8 cellular contexts compared by ENCODE assay signal in the genomic region with DNA sequence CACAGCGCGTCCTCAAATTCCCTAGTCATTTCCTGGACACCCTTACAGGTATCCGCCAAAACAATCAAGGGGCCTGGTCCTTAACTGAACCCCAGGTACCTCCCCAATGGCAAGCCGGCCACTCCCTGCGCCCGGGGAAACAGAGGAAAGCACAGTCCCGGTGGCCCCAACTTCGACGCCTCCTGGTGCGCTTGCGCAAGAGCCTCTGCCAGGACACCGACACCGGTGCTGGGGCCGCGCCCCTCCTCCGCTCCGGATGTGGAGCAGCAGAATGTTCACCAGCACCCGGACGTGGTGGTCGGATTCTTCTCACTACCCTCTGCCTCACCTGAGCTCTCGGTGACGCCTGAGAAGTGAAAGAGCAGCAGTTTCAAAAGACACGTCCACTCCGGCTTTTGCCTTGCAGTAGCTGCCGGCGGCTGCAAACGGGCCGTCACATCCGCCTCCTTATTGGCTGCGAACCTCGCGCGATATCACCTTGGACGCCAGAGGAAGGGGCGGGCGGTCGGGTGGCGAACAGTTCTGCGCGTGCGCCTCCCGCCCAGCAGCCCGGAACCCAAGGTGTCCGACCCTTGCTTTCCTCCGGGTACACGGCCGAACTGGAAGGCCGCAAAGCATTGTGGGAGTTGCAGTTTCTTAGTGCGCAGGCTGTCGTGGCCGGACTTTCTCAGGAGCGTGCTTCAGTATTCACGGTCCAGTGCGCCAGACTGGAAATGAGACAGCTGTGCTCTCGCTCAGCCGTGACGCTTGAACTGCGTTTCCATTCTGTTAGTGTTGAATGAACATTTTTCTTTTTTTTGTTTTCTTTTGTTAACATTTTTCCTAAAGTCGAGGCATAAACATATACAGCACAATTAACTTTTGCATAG. TPM values are rescaled to one million over a fixed set of nuclear protein-coding genes. Genes with fewer than 3 reads are reported as not detected.
DNase-seq lines count a peak whose midpoint lies in the region; ATAC-seq and TF ChIP-seq lines count a peak whose summit lies in the region.

A gene with protein sequence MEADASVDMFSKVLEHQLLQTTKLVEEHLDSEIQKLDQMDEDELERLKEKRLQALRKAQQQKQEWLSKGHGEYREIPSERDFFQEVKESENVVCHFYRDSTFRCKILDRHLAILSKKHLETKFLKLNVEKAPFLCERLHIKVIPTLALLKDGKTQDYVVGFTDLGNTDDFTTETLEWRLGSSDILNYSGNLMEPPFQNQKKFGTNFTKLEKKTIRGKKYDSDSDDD (minus strand): TSS at position 423 of the 869 bp plus-strand sequence. CDS start 3,123 bp downstream, outside the sequence.

- DNase-seq in DMS53 (lab: John Stamatoyannopoulos, UW) (peak; percentile 100), PC-3 (peak; percentile 99), activated T-cell treated with anti-CD3 and anti-CD28 coated beads for 48 hours (ENCODE audit: low read depth) (peak; percentile 96)
- DNase-seq in Jurkat, Clone E6-1 (ENCODE audit: low read depth, low spot score) = peak; percentile 98
- DNase-seq in stimulated activated CD8-positive, alpha-beta memory T cell treated with anti-CD3 and anti-CD28 coated beads, Interleukin-7, amount 100 ng/mL, for 1 hour (ENCODE audit: low read depth in 2 of 2) = peak; percentile 93 to 94

- peak within 1 kb of the TSS; percentile 98 for H2AFZ ChIP-seq in PC-3 (ENCODE audit: low read length)

- no peaks in the 10 kb centered on the region for H3K9me3 ChIP-seq in PC-3 (ENCODE audit: low read length)
- no peaks in the 10 kb centered on the region for H3K9me3 ChIP-seq in esophagus (ENCODE audit: control insufficient read depth in 2 of 2, insufficient read depth in 1 of 2, low read depth in 1 of 2, low read length in 1 of 2)
- H3K9me3 ChIP-seq in mucosa of stomach (ENCODE audit: control insufficient read depth, low read length) = no peaks in the 10 kb centered on the region

- POLR2A ChIA-PET in PC-3 (lab: Charles Lee; ENCODE audit: unreplicated experiment) = no interaction called here

- 0 to 1% methylated on average over 57 to 59 of the region's 59 CpGs for WGBS in esophagus, 2 donors

- H4K20me1 ChIP-seq in PC-3 (ENCODE audit: low read length) = peaks cover 38% of the 10 kb centered on the region

- peaks cover 86% of the 10 kb centered on the region for H3K79me2 ChIP-seq in PC-3 (ENCODE audit: low read length)

- CTCF ChIA-PET in PC-3 (lab: Charles Lee) = no interaction called here

- BruUV-seq in PC-3 (replicated peaks; lab: Mats Ljungman, UMichigan) = TSS peak; percentile 72

- peak; percentile 66 for ATAC-seq in GM21717 (IDR thresholded peaks at IDR 0.05; ENCODE audit: unreplicated experiment)
- ATAC-seq in PC-3 = peak; percentile 76

- no peak for TF ChIP-seq CTCF in PC-3 (conservative IDR thresholded peaks at IDR 0.05; ENCODE audit: low read depth, low read length)

- H3K36me3 ChIP-seq in PC-3 (ENCODE audit: low read depth, low read length) (peaks cover 15% of the 10 kb centered on the region; the same call in 1 of the 2 replicates), esophagus (ENCODE audit: control insufficient read depth in 2 of 2, insufficient read depth in 2 of 2, low read length in 1 of 2) (no peaks in the 10 kb centered on the region), mucosa of stomach (ENCODE audit: control insufficient read depth, insufficient read depth, low read length) (no peaks in the 10 kb centered on the region)

- no peaks in the 10 kb centered on the region for H3K9me2 ChIP-seq in PC-3 (replicated peaks; ENCODE audit: low read length)

- H3K9ac ChIP-seq in PC-3 (ENCODE audit: low read length) (peak within 1 kb of the TSS; percentile 93), mucosa of stomach (ENCODE audit: low read length) (peak within 1 kb of the TSS; percentile 87)

- peak within 1 kb of the TSS; percentile 100 for H3K4me2 ChIP-seq in PC-3 (ENCODE audit: low read length)

- H3K27me3 ChIP-seq in PC-3 (ENCODE audit: low read length) = no peaks in the 10 kb centered on the region
- no peaks in the 10 kb centered on the region for H3K27me3 ChIP-seq in esophagus (ENCODE audit: control insufficient read depth in 1 of 2, insufficient read depth in 2 of 2, low read length in 2 of 2)
- no peaks in the 10 kb centered on the region for H3K27me3 ChIP-seq in mucosa of stomach (ENCODE audit: control insufficient read depth, insufficient read depth, low read length)

- intact Hi-C loops in PC-3 (cut with micrococcal nuclease) = loop anchor here (1.0 to 2.0 kb wide), 3 partner anchors 61 to 155 kb away; partner anchors contain the start of genes MITD1, MRPL30 and REV1

- no peaks in the 10 kb centered on the region for H3F3A ChIP-seq in PC-3 (ENCODE audit: low read length, unreplicated experiment)

- H3K4me1 ChIP-seq in PC-3 (ENCODE audit: insufficient read depth, low read length) (peaks cover 31% of the 10 kb centered on the region), esophagus (ENCODE audit: control insufficient read depth in 2 of 2, insufficient read depth in 2 of 2, low read length in 1 of 2) (peaks cover 0 to 5% of the 10 kb centered on the region in 2 donors), mucosa of stomach (ENCODE audit: control insufficient read depth, insufficient read depth, low read length) (no peaks in the 10 kb centered on the region)

- peak within 1 kb of the TSS; percentile 96 for H3K4me3 ChIP-seq in Jurkat, Clone E6-1 (ENCODE audit: low read length)
- H3K4me3 ChIP-seq in PC-3 (ENCODE audit: low read length) (peak within 1 kb of the TSS; percentile 81), esophagus (ENCODE audit: low read depth in 1 of 2, low read length in 2 of 2) (peak within 1 kb of the TSS; percentile 64 to 80), mucosa of stomach (ENCODE audit: low read length) (peak within 1 kb of the TSS; percentile 91)

- H3K27ac ChIP-seq in PC-3 (ENCODE audit: low read length) = peak within 1 kb of the TSS; percentile 73
- peak within 1 kb of the TSS; percentile 96 to 99 for H3K27ac ChIP-seq in esophagus (ENCODE audit: low read depth in 2 of 2, low read length in 1 of 2)

RNA-seq across cellular contexts. Expression of the gene that starts here (rescaled TPM):
- polyA plus RNA-seq in Jurkat, Clone E6-1 (2012; ENCODE audit: insufficient read depth, insufficient read length) = 28.6 TPM
- 40.7 and 51.5 TPM in 2 replicates for total RNA-seq in PC-3 (2014; rRNA removed)
- polyA plus RNA-seq in esophagus = 10 to 100 TPM; 14.0 to 26.2 TPM

Comparison
In these comparisons a context has a peak if more than half of its experiments do, and no peak if none do; other contexts are left out.
1. Peak in every context shown above with its lines: DNase-seq, ATAC-seq, H3K4me3 ChIP-seq and H3K27ac ChIP-seq.